ENCODE assay signal across 8 cellular contexts in genomic region chr16:84726079-84726669, GRCh38. TPM values are rescaled to one million over a fixed set of nuclear protein-coding genes. Genes with fewer than 3 reads are reported as not detected.
DNase-seq lines count a peak whose midpoint lies in the region; ATAC-seq and TF ChIP-seq lines count a peak whose summit lies in the region.

No MANE protein-coding gene starts in this region.

- H3K4me3 ChIP-seq in HEK293 (ENCODE audit: low read depth, low read length), result no peak overlapping the region

- H3K27ac ChIP-seq in HEK293 (ENCODE audit: extremely low read depth, low read depth, low read length), result no peak overlapping the region

- H3K4me1 ChIP-seq in HEK293 (ENCODE audit: control insufficient read depth, insufficient read depth, low read length), result peaks cover 27% of the 10 kb centered on the region

- peak; percentile 91 for DNase-seq in DMS 273 (lab: John Stamatoyannopoulos, UW; ENCODE audit: unreplicated experiment)
- peak; percentile 34 for DNase-seq in NCI-H345 treated with DMSO at 0.1 percent for 48 hours (lab: John Stamatoyannopoulos, UW; ENCODE audit: unreplicated experiment)
- peak; percentile 92 for DNase-seq in activated CD4-positive, alpha-beta T cell treated with anti-CD3 and anti-CD28 coated beads for 36 hours
- DNase-seq in chondrocyte (ENCODE audit: low spot score), result no peak
- peak; percentile 80 for DNase-seq in kidney tubule cell (ENCODE audit: low spot score)
- DNase-seq in stimulated activated CD4-positive, alpha-beta T cell treated with anti-CD3 and anti-CD28 coated beads, Interleukin-15, amount 100 ng/mL, for 48 hours (ENCODE audit: low read depth in 2 of 2), result peak; percentile 49 to 78

- CTCF ChIA-PET in HEK293 (lab: Yijun Ruan, JAX), result interaction anchor here (0.6 to 8.7 kb wide), 41 partner anchors 11 to 325 kb away, joined by 3 to 115 read pairs (median 5); no protein-coding TSS in a partner anchor
- CTCF ChIA-PET in activated CD4-positive, alpha-beta T cell treated with anti-CD3 and anti-CD28 coated beads for 36 hours (lab: Charles Lee), result interaction anchor here (0.6 to 5.3 kb wide), 41 partner anchors 9 to 644 kb away, joined by 3 to 80 read pairs (median 5); partner anchors contain the start of gene KLHL36

- H3K4me3 Mint-ChIP-seq in activated CD4-positive, alpha-beta T cell treated with anti-CD3 and anti-CD28 coated beads for 36 hours, result peak overlapping the region; percentile 48
- peak overlapping the region; percentile 21 for H3K4me3 Mint-ChIP-seq in chondrocyte (ENCODE audit: unreplicated experiment)

- H3K27ac Mint-ChIP-seq in activated CD4-positive, alpha-beta T cell treated with anti-CD3 and anti-CD28 coated beads for 36 hours, result peak overlapping the region; percentile 58
- peak overlapping the region; percentile 80 for H3K27ac Mint-ChIP-seq in chondrocyte (ENCODE audit: unreplicated experiment)

- H3K9me3 ChIP-seq in HEK293 (ENCODE audit: control insufficient read depth, insufficient read depth, low read depth, low read length), result no peaks in the 10 kb centered on the region

- H3K36me3 ChIP-seq in HEK293 (ENCODE audit: control insufficient read depth in 2 of 2, insufficient read depth in 1 of 2, low read length in 2 of 2), result no peaks in the 10 kb centered on the region

- H3K36me3 Mint-ChIP-seq in activated CD4-positive, alpha-beta T cell treated with anti-CD3 and anti-CD28 coated beads for 36 hours (ENCODE audit: low read depth), result peaks cover 11% of the 10 kb centered on the region
- no peaks in the 10 kb centered on the region for H3K36me3 Mint-ChIP-seq in chondrocyte (ENCODE audit: low read depth)

- H3K27me3 Mint-ChIP-seq in activated CD4-positive, alpha-beta T cell treated with anti-CD3 and anti-CD28 coated beads for 36 hours, result no peaks in the 10 kb centered on the region
- no peaks in the 10 kb centered on the region for H3K27me3 Mint-ChIP-seq in chondrocyte (ENCODE audit: low read depth)

- no peaks in the 10 kb centered on the region for H3K9me3 Mint-ChIP-seq in activated CD4-positive, alpha-beta T cell treated with anti-CD3 and anti-CD28 coated beads for 36 hours (ENCODE audit: low read depth)
- H3K9me3 Mint-ChIP-seq in chondrocyte (ENCODE audit: low read depth), result no peaks in the 10 kb centered on the region

- peak; percentile 94 for TF ChIP-seq CTCF in HEK293 (tag by site-specific recombination; IDR thresholded peaks at IDR 0.05)
- TF ChIP-seq CTCF in chondrocyte (IDR thresholded peaks at IDR 0.05), result peak; percentile 99

- peaks cover 83% of the 10 kb centered on the region for H3K4me1 Mint-ChIP-seq in activated CD4-positive, alpha-beta T cell treated with anti-CD3 and anti-CD28 coated beads for 36 hours
- H3K4me1 Mint-ChIP-seq in chondrocyte (ENCODE audit: low read depth), result peaks cover 58% of the 10 kb centered on the region

- POLR2A ChIA-PET in HEK293 (lab: Yijun Ruan, JAX), result interaction anchor here (1.2 kb wide), 1 partner anchor 25 kb away, joined by 3 read pairs; no protein-coding TSS in a partner anchor
- POLR2A ChIA-PET in activated CD4-positive, alpha-beta T cell treated with anti-CD3 and anti-CD28 coated beads for 36 hours (lab: Charles Lee), result no interaction called here

- peak; percentile 60 for ATAC-seq in activated CD4-positive, alpha-beta T cell treated with anti-CD3 and anti-CD28 coated beads for 36 hours
- ATAC-seq in GM19328 (IDR thresholded peaks at IDR 0.05; ENCODE audit: unreplicated experiment), result no peak

- intact Hi-C loops in activated CD4-positive, alpha-beta T cell treated with anti-CD3 and anti-CD28 coated beads for 36 hours (cut with DNase I, micrococcal nuclease), result loop anchor here (1.0 to 5.0 kb wide), 6 partner anchors 26 to 449 kb away; no protein-coding TSS in a partner anchor

TF ChIP-seq in HEK293, 187 proteins besides CTCF, POLR2A, EP300 and RAD21:
- TF ChIP-seq ZNF704 (tag by site-specific recombination; IDR thresholded peaks at IDR 0.05) (no peak), ZNF366 (tag by site-specific recombination; conservative IDR thresholded peaks at IDR 0.05) (peak; percentile 10; the same call in 1 of the 2 replicates), ATF2 (tag by site-specific recombination; IDR thresholded peaks at IDR 0.05; ENCODE audit: low read depth) (no peak), ZNF660 (tag by site-specific recombination; IDR thresholded peaks at IDR 0.05) (peak; percentile 74), ZNF654 (tag by site-specific recombination; IDR thresholded peaks at IDR 0.05; ENCODE audit: low read depth) (peak; percentile 78), ZNF544 (tag by site-specific recombination; IDR thresholded peaks at IDR 0.05) (no peak), ZNF785 (tag by site-specific recombination; IDR thresholded peaks at IDR 0.05) (no peak), ZSCAN30 (tag by site-specific recombination; IDR thresholded peaks at IDR 0.05) (0 out of 2 replicates have a peak, but pooled peaks have one; percentile 18), PRDM1 (tag by site-specific recombination; IDR thresholded peaks at IDR 0.05) (peak; percentile 86), ZNF561 (tag by site-specific recombination; IDR thresholded peaks at IDR 0.05; ENCODE audit: borderline replicate concordance) (peak; percentile 99)
TF ChIP-seq in HEK293: peak in this region for 6.

RNA-seq across cellular contexts. Expression of gene USP10, which starts 26.4 kb away (rescaled TPM):
- total RNA-seq in activated CD4-positive, alpha-beta T cell treated with anti-CD3 and anti-CD28 coated beads for 36 hours, result 100 to 1,000 TPM; 117 to 133 TPM
- total RNA-seq in chondrocyte, result 43.0 to 59.3 TPM (median 43.4 TPM) in 3 replicates
